In the genomic region with DNA sequence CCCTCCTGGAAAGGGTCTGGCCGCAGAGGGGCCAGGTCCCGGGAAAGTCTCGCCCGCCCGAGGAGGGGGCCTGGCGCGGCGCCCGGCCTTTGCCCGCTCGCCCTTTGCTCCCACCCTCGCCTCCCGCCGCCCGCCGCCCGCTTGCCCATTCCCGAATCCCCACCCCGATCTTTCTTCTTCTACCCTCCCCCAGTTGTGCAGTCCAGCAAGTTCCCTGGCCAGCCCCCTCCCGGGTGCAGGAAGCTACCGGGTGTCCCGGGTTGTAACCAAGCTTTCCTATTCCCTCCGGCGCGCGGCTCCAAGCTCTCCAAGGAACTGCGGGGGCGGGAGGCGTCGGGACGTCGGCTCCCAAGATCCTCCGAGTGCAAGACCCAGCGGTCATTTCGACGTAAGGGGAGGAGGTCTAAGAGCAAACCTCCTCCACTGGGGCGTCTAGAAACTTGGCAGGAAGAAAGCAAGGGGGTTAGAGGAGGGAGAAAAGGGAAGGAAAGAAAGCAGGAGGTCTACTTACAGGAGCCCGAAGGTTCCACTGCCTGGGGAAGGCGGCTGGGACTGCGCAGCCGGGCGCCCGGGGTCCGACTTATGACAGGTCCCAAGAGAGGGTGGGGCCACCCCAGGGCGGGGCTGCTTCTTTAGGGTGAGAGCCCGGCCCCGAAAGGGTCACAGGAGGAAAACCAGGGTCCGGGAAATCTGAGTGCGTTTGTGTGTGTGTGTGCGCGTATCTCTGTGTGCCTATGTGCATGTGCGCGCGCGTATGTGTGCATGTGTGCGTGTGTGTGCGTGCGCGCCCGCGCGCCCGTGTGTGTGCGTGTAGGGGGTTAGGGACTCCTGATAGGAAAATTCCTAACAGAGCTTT, we compare ENCODE assay signal across 8 cellular contexts. TPM values are rescaled to one million over a fixed set of nuclear protein-coding genes. Genes with fewer than 3 reads are reported as not detected.
DNase-seq lines count a peak whose midpoint lies in the region; ATAC-seq and TF ChIP-seq lines count a peak whose summit lies in the region.

A gene (minus strand): TSS at position 556 of the 856 bp plus-strand sequence. CDS start 2,225 bp downstream, outside the sequence.

- H3K4me1 Mint-ChIP-seq in activated naive CD8-positive, alpha-beta T cell treated with anti-CD3 and anti-CD28 coated beads for 36 hours, result peaks cover 19% of the 10 kb centered on the region
- peaks cover 33% of the 10 kb centered on the region for H3K4me1 Mint-ChIP-seq in nephron

- ATAC-seq in GM21529 (IDR thresholded peaks at IDR 0.05; ENCODE audit: unreplicated experiment) (peak; percentile 35), HG03108 (IDR thresholded peaks at IDR 0.05; ENCODE audit: unreplicated experiment) (no peak)

- peak in 13 of 14 donors; percentile 12 to 79 (median 50) for DNase-seq in C1 segment of cervical spinal cord (lab: John Stamatoyannopoulos, UW)
- peak; percentile 24 to 41 for DNase-seq in NOMO-1 (lab: John Stamatoyannopoulos, UW; ENCODE audit: unreplicated experiment in 2 of 2)
- peak; percentile 29 for DNase-seq in activated naive CD8-positive, alpha-beta T cell treated with anti-CD3 and anti-CD28 coated beads for 36 hours
- peak; percentile 19 for DNase-seq in germinal center (ENCODE audit: low spot score)
- peak; percentile 82 for DNase-seq in ureter (ENCODE audit: low spot score)

- no peaks in the 10 kb centered on the region for H3K36me3 Mint-ChIP-seq in activated naive CD8-positive, alpha-beta T cell treated with anti-CD3 and anti-CD28 coated beads for 36 hours
- peaks cover 21% of the 10 kb centered on the region for H3K36me3 Mint-ChIP-seq in nephron (ENCODE audit: low read depth)

- TF ChIP-seq CTCF in nephron (IDR thresholded peaks at IDR 0.05; ENCODE audit: unreplicated experiment in 3 of 3), result no peak

- H3K27me3 Mint-ChIP-seq in activated naive CD8-positive, alpha-beta T cell treated with anti-CD3 and anti-CD28 coated beads for 36 hours, result peaks cover 51% of the 10 kb centered on the region
- H3K27me3 Mint-ChIP-seq in nephron (ENCODE audit: low read depth), result no peaks in the 10 kb centered on the region

- H3K4me3 Mint-ChIP-seq in activated naive CD8-positive, alpha-beta T cell treated with anti-CD3 and anti-CD28 coated beads for 36 hours, result peak within 1 kb of the TSS; percentile 89
- peak within 1 kb of the TSS; percentile 92 to 94 (median 93) for H3K4me3 Mint-ChIP-seq in nephron

- H3K9me3 Mint-ChIP-seq in activated naive CD8-positive, alpha-beta T cell treated with anti-CD3 and anti-CD28 coated beads for 36 hours, result no peaks in the 10 kb centered on the region
- H3K9me3 Mint-ChIP-seq in nephron, result no peaks in the 10 kb centered on the region

- H3K27ac Mint-ChIP-seq in activated naive CD8-positive, alpha-beta T cell treated with anti-CD3 and anti-CD28 coated beads for 36 hours, result no peak within 1 kb of the TSS
- peak within 1 kb of the TSS; percentile 95 to 98 (median 95) for H3K27ac Mint-ChIP-seq in nephron

RNA-seq across cellular contexts. Expression of the gene that starts here (rescaled TPM):
- 1 to 10 TPM; 1.3 to 1.9 TPM for total RNA-seq in activated naive CD8-positive, alpha-beta T cell treated with anti-CD3 and anti-CD28 coated beads for 36 hours
- total RNA-seq in ureter, result 399 TPM

Comparison
In these comparisons a context has a peak if more than half of its experiments do, and no peak if none do; other contexts are left out.
1. RNA of the gene that starts here (total RNA-seq): 399 TPM in ureter (single experiment); 1.3 to 1.9 TPM in activated naive CD8-positive, alpha-beta T cell treated with anti-CD3 and anti-CD28 coated beads for 36 hours; every median in the first group is over 100 times any median in the second.
2. DNase-seq: peak in every context shown above with its lines; median percentile 82 in ureter; 50 in C1 segment of cervical spinal cord; 32 in NOMO-1; 29 in activated naive CD8-positive, alpha-beta T cell treated with anti-CD3 and anti-CD28 coated beads for 36 hours; 19 in germinal center.